ENCODE assay signal across 25 cellular contexts in the genomic region with DNA sequence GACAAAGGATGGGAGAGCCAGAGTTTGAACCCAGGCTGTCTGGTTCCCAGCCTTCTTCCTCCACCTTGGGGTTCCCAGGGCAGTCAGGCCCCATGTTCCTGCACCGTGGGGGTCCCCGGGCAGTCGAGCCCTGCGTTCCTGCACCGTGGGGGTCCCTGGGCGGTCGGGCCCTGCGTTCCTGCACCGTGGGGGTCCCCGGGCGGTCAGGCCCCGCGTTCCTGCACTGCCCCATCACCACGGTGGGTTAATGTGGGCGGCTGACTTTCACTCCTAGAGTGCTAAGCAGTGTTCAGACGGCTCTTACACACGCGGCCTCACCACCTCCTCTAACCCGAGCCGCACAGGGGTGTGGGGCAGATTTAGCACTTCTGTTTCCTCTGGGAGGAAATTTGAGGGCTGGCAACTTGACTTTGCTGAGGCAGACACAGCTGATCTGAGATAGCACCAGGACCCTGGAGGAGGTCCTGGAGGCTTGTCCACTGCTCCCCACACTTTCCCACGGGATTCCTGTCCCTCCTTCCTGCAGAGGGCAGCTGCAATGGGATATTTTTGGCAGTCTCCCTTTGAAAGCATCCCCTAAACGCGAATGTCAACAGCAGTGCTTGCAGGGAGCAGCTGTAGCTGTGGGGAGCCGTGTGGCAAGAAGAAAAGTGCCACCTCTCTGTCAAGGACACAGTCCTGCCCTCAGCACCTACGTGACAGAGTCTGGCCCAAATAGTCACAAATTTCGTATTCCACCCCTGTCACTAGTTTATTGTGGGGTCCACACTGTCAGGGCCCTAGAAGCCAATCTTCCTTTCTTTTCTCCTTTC.
A peak's percentile ranks its signal among the peaks of the same experiment; 100 is the strongest.
DNase-seq lines count a peak whose midpoint lies in the region; ATAC-seq and TF ChIP-seq lines count a peak whose summit lies in the region.
"Had no signal": no experiment of that assay in that cellular context is flagged by ENCODE, and none has a peak within 500 bp of the region (broad histone marks: within the 10 kb centered on the region; RNA-seq: fewer than 3 reads in every experiment).

No MANE protein-coding gene starts in this region.

- H3K4me1 ChIP-seq in testis: no peaks in the 10 kb centered on the region
- H3K4me1 ChIP-seq: adrenal gland, upper lobe of left lung had no signal

- intact Hi-C loops in sciatic nerve (cut with DNase I) (loop anchor here (10.0 kb wide), 1 partner anchor 485 kb away; no protein-coding TSS in a partner anchor), testis (cut with DNase I; ENCODE audit: low total_unique reads) (no loop called here)

- H3K27me3 ChIP-seq in testis: no peaks in the 10 kb centered on the region
- H3K27me3 ChIP-seq: upper lobe of left lung had no signal

- H3K27ac ChIP-seq in coronary artery: no peak overlapping the region
- no peak overlapping the region for H3K27ac ChIP-seq in testis
- H3K27ac ChIP-seq: adrenal gland, upper lobe of left lung had no signal

- H3K9me3 ChIP-seq in testis: no peaks in the 10 kb centered on the region
- H3K9me3 ChIP-seq: adrenal gland, upper lobe of left lung had no signal

- no peak overlapping the region for H3K4me3 ChIP-seq in coronary artery
- no peak overlapping the region for H3K4me3 ChIP-seq in testis
- H3K4me3 ChIP-seq: adrenal gland, GM12878, upper lobe of left lung had no signal

- TF ChIP-seq CTCF in coronary artery (IDR thresholded peaks at IDR 0.05) (no peak), testis (IDR thresholded peaks at IDR 0.05) (no peak)

- no peak for ATAC-seq in sciatic nerve
- no peak for ATAC-seq in GM19452 (IDR thresholded peaks at IDR 0.05; ENCODE audit: unreplicated experiment)
- ATAC-seq: GM12878; Right ventricle myocardium inferior; SK-N-SH treated with all-trans-retinoic acid at 6 μM for 48 hours; stimulated activated effector memory CD8-positive, alpha-beta T cell treated with anti-CD3 and anti-CD28 coated beads, Interleukin-12 subunit alpha, Interleukin-12 subunit beta, amount 100 ng/mL, for 72 hours had no signal

- TF ChIP-seq POLR2A in testis (IDR thresholded peaks at IDR 0.05): no peak

- DNase-seq in NCI-H2107 treated with DMSO at 0.1 percent for 48 hours (lab: John Stamatoyannopoulos, UW; ENCODE audit: unreplicated experiment) (peak; percentile 26), NCI-H2107 (lab: John Stamatoyannopoulos, UW) (no peak), KG1 (lab: John Stamatoyannopoulos, UW) (peak; percentile 3), coronary artery (ENCODE audit: low spot score) (peak; percentile 46), sciatic nerve (ENCODE audit: low spot score) (peak; percentile 51), NCI-H446 (lab: John Stamatoyannopoulos, UW) (no peak), testis (no peak)
- DNase-seq: 8988T; activated CD4-positive, alpha-beta T cell treated with anti-CD3 and anti-CD28 coated beads, Interleukin-2, amount 50 U/mL, for 4 hours; activated naive CD4-positive, alpha-beta T cell treated with anti-CD3 and anti-CD28 coated beads for 36 hours; adrenal gland; endodermal cell; H9; islet precursor cell; NCI-H1105; NCI-H2171 treated with DMSO at 0.1 percent for 48 hours; NCI-H524 treated with DMSO at 0.1 percent for 48 hours; nucleus accumbens; substantia nigra; upper lobe of left lung had no signal

- no peaks in the 10 kb centered on the region for H3K36me3 ChIP-seq in testis (ENCODE audit: low read depth, missing control alignments)
- H3K36me3 ChIP-seq: adrenal gland, upper lobe of left lung had no signal

- WGBS in testis, 2 donors: 61 to 70% methylated on average over 18 to 26 of the region's 26 CpGs

Comparison
In these comparisons a context has a peak if more than half of its experiments do, and no peak if none do; other contexts are left out.
1. DNase-seq: peak in NCI-H2107 treated with DMSO at 0.1 percent for 48 hours (single experiment), KG1 (single experiment), coronary artery (single experiment) and sciatic nerve (single experiment); none in NCI-H2107 (single experiment), NCI-H446 (0 of 2) and testis (single experiment).